3 cellular contexts compared by ENCODE assay signal in genomic region chr2:77064324-77064723, GRCh38.
"Had no signal": no experiment of that assay in that cellular context is flagged by ENCODE, and none has a peak within 500 bp of the region (broad histone marks: within the 10 kb centered on the region; RNA-seq: fewer than 3 reads in every experiment).

No MANE protein-coding gene starts in this region.

- DNase-seq: GDM1, GF-D8 had no signal

- H3K4me3 ChIP-seq: GM12878 had no signal
